ENCODE assay signal across 8 cellular contexts in genomic region chr9:130041648-130042405, GRCh38. TPM values are rescaled to one million over a fixed set of nuclear protein-coding genes. Genes with fewer than 3 reads are reported as not detected.
A peak's percentile ranks its signal among the peaks of the same experiment; 100 is the strongest.
DNase-seq lines count a peak whose midpoint lies in the region; ATAC-seq and TF ChIP-seq lines count a peak whose summit lies in the region.

No MANE protein-coding gene starts in this region.

- peak overlapping the region; percentile 99 for H3K27ac Mint-ChIP-seq in central memory CD8-positive, alpha-beta T cell (ENCODE audit: low read depth)

- intact Hi-C loops in lower leg skin (cut with DNase I; ENCODE audit: low total_unique reads) (no loop called here), testis (cut with DNase I; ENCODE audit: low total_unique reads) (loop anchor here (5.0 kb wide), 1 partner anchor 155 kb away; no protein-coding TSS in a partner anchor)

- no peaks in the 10 kb centered on the region for H3K9me3 Mint-ChIP-seq in central memory CD8-positive, alpha-beta T cell

- no peaks in the 10 kb centered on the region for H3K36me3 ChIP-seq in testis (ENCODE audit: low read depth, missing control alignments)

- 0 to 1% methylated on average over 25 to 31 of the region's 31 CpGs for WGBS in lower leg skin, 2 donors
- WGBS in testis, 2 donors, result 0 to 2% methylated on average over 30 to 31 of the region's 31 CpGs

- peaks cover 17% of the 10 kb centered on the region for H3K4me1 ChIP-seq in testis

- no peaks in the 10 kb centered on the region for H3K27me3 ChIP-seq in testis

- H3K4me3 ChIP-seq in lower leg skin (ENCODE audit: low read depth, poor library complexity, severe bottlenecking) (peak overlapping the region; percentile 73), testis (peak overlapping the region; percentile 86 to 98)

- peaks cover 42% of the 10 kb centered on the region for H3K36me3 Mint-ChIP-seq in central memory CD8-positive, alpha-beta T cell (ENCODE audit: insufficient read depth)

- ATAC-seq in central memory CD8-positive, alpha-beta T cell (replicated peaks; ENCODE audit: extremely low read depth, poor library complexity, severe bottlenecking), result no peak
- no peak for ATAC-seq in HG02678 (IDR thresholded peaks at IDR 0.05; ENCODE audit: unreplicated experiment)

- TF ChIP-seq CTCF in lower leg skin (IDR thresholded peaks at IDR 0.05), result no peak
- TF ChIP-seq CTCF in testis (IDR thresholded peaks at IDR 0.05), result no peak

- no peaks in the 10 kb centered on the region for H3K9me3 ChIP-seq in testis

- DNase-seq in D341Med (ENCODE audit: low spot score) (peak; percentile 55), LHCN-M2 (ENCODE audit: low read depth) (peak; percentile 32), lower leg skin (ENCODE audit: low spot score in 2 of 2) (no peak), testis (peak; percentile 34), NOMO-1 treated with dmso at 0.1 percent for 144 hours (lab: John Stamatoyannopoulos, UW; ENCODE audit: unreplicated experiment) (no peak), NCI-H2081 treated with DMSO at 0.1 percent for 48 hours (lab: John Stamatoyannopoulos, UW) (no peak)
- no peak for DNase-seq in central memory CD8-positive, alpha-beta T cell (ENCODE audit: low spot score in 2 of 2)

- H3K4me1 Mint-ChIP-seq in central memory CD8-positive, alpha-beta T cell, result peaks cover 54% of the 10 kb centered on the region

- TF ChIP-seq POLR2A in lower leg skin (IDR thresholded peaks at IDR 0.05) (no peak), testis (IDR thresholded peaks at IDR 0.05) (no peak)

- peak overlapping the region; percentile 99 for H3K4me3 Mint-ChIP-seq in central memory CD8-positive, alpha-beta T cell

- no peaks in the 10 kb centered on the region for H3K27me3 Mint-ChIP-seq in central memory CD8-positive, alpha-beta T cell

- H3K27ac ChIP-seq in testis, result peak overlapping the region; percentile 95 to 97

RNA-seq across cellular contexts. Expression of gene FNBP1, which starts 1.2 kb away (rescaled TPM):
- total RNA-seq in LHCN-M2 (2014; rRNA removed) (11.5 and 16.8 TPM in 2 replicates), lower leg skin (10 to 100 TPM; 29.7 to 62.3 (median 40.0) TPM), testis (10 to 100 TPM; 76.6 to 89.2 TPM)
- polyA plus RNA-seq in LHCN-M2 (2012), result 11.4 TPM
- polyA plus RNA-seq in testis (ENCODE audit: insufficient read depth, low read depth, low replicate concordance), result 37.9 TPM

RNA-seq across cellular contexts. Expression of gene GPR107, which starts 11.9 kb away (rescaled TPM):
- total RNA-seq in LHCN-M2 (2014; rRNA removed) (17.7 and 20.3 TPM in 2 replicates), lower leg skin (10 to 100 TPM; 28.1 to 34.5 (median 32.9) TPM), testis (10 to 100 TPM; 49.1 to 53.4 TPM)
- 21.3 TPM for polyA plus RNA-seq in LHCN-M2 (2012)
- polyA plus RNA-seq in testis (ENCODE audit: insufficient read depth, low read depth, low replicate concordance), result 41.1 TPM

Comparison
In these comparisons a context has a peak if more than half of its experiments do, and no peak if none do; other contexts are left out.
1. DNase-seq: peak in D341Med (single experiment), LHCN-M2 (single experiment) and testis (single experiment); none in central memory CD8-positive, alpha-beta T cell (0 of 2), lower leg skin (0 of 2), NOMO-1 treated with dmso at 0.1 percent for 144 hours (single experiment) and NCI-H2081 treated with DMSO at 0.1 percent for 48 hours (single experiment).